Comparison of ENCODE assay signal across 9 cellular contexts in the genomic region with DNA sequence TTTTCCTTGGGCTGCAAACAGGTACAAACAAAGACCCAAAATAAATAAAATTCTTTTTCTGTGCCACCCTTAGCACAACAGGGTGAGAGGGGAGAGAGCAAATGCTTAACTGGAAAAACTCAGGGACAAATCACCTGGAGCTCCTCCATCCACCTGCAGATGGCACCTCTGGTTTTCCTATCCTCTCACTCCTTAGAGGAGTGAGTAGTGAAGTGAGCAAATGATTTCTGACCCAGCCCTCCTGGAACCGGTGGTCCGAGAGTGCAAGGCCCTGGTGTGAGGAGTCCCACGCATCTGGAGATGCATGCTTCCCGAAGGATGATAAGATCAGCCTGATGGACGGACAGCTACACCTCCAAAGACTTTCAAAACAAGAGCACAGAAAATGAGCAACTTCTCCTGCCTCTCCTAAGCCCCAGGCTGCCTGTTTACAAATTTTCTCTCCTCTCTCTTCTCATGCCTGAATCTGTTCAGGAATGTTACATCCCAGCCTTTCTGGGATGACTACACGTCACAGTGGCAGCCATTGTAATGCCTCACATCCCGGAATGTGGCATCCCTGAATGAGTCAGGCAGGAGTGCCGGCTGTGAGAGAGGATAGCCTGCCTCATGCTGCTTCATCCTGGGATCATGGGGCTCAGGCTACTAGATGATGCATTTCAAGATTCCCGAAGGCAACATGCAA.
DNase-seq lines count a peak whose midpoint lies in the region; ATAC-seq and TF ChIP-seq lines count a peak whose summit lies in the region.
"Had no signal": no experiment of that assay in that cellular context is flagged by ENCODE, and none has a peak within 500 bp of the region (broad histone marks: within the 10 kb centered on the region; RNA-seq: fewer than 3 reads in every experiment).

No MANE protein-coding gene starts in this region.

- H3K9ac ChIP-seq in colonic mucosa (ENCODE audit: low read depth in 2 of 2, low read length in 2 of 2) (no peak overlapping the region), mesendoderm (ENCODE audit: low read length) (peak overlapping the region; percentile 1)

- H3K9me3 ChIP-seq in BE2C: no peaks in the 10 kb centered on the region
- H3K9me3 ChIP-seq in colonic mucosa: no peaks in the 10 kb centered on the region

- H2BK120ac ChIP-seq in mesendoderm (ENCODE audit: low read depth, low read length): no peak overlapping the region

- no peak overlapping the region for H3K4me2 ChIP-seq in mesendoderm (ENCODE audit: low read length)

- H3K4me1 ChIP-seq in BE2C: no peaks in the 10 kb centered on the region
- no peaks in the 10 kb centered on the region for H3K4me1 ChIP-seq in colonic mucosa
- peaks cover 6% of the 10 kb centered on the region for H3K4me1 ChIP-seq in mesendoderm (ENCODE audit: control insufficient read depth, low read depth, low read length)

- H3K27ac ChIP-seq in colonic mucosa (no peak overlapping the region), mesendoderm (ENCODE audit: low read depth, low read length) (peak overlapping the region; percentile 53)

- H3K23ac ChIP-seq in mesendoderm (ENCODE audit: low read length): no peak overlapping the region

- ATAC-seq in HG02678 (IDR thresholded peaks at IDR 0.05; ENCODE audit: unreplicated experiment): no peak
- no peak for ATAC-seq in GM18502 (IDR thresholded peaks at IDR 0.05; ENCODE audit: poor library complexity, unreplicated experiment)
- ATAC-seq in HG03432 (IDR thresholded peaks at IDR 0.05; ENCODE audit: unreplicated experiment): no peak

- H3K27me3 ChIP-seq in BE2C (no peaks in the 10 kb centered on the region), colonic mucosa (no peaks in the 10 kb centered on the region), mesendoderm (ENCODE audit: insufficient read depth, low read length, poor library complexity) (no peaks in the 10 kb centered on the region)

- no peaks in the 10 kb centered on the region for H3K79me1 ChIP-seq in mesendoderm (ENCODE audit: low read length)

- H2AK5ac ChIP-seq in mesendoderm (ENCODE audit: low read length): no peak overlapping the region

- no peak overlapping the region for H2BK5ac ChIP-seq in mesendoderm (ENCODE audit: low read length)

- no peak overlapping the region for H4K8ac ChIP-seq in mesendoderm (ENCODE audit: low read depth, low read length)

- H3K56ac ChIP-seq in mesendoderm (ENCODE audit: low read length): peak overlapping the region; percentile 8

- H3K36me3 ChIP-seq in BE2C (no peaks in the 10 kb centered on the region), colonic mucosa (no peaks in the 10 kb centered on the region), mesendoderm (ENCODE audit: control insufficient read depth, insufficient read depth, low read length) (no peaks in the 10 kb centered on the region)

- DNase-seq in BE2C (no peak), LoVo (ENCODE audit: low spot score) (peak; percentile 71), colonic mucosa (no peak), mesendoderm (peak; percentile 98), NCI-H2171 treated with DMSO at 0.1 percent for 48 hours (lab: John Stamatoyannopoulos, UW) (no peak)
- DNase-seq: NCI-H2081 had no signal

- H2BK15ac ChIP-seq in mesendoderm (replicated peaks; ENCODE audit: low read depth): no peak overlapping the region

- H4K5ac ChIP-seq in mesendoderm (ENCODE audit: low read length): no peak overlapping the region

- no peaks in the 10 kb centered on the region for H3K79me2 ChIP-seq in mesendoderm (ENCODE audit: control insufficient read depth, insufficient read depth, low read length)

- intact Hi-C loops in colonic mucosa (cut with DNase I): no loop called here

- H3K18ac ChIP-seq in mesendoderm (ENCODE audit: low read length): peak overlapping the region; percentile 39

- TF ChIP-seq CTCF in BE2C (IDR thresholded peaks at IDR 0.05; ENCODE audit: low read depth, low read length) (peak; percentile 46), colonic mucosa (IDR thresholded peaks at IDR 0.05) (peak; percentile 15)

- no CpG with 5 or more reads among the region's 9 CpGs for WGBS in mesendoderm (ENCODE audit: extremely low coverage, insufficient coverage, low lambda C conversion rate)

- H3K4ac ChIP-seq in mesendoderm (ENCODE audit: low read depth, low read length): no peak overlapping the region

- H3K4me3 ChIP-seq in BE2C (ENCODE audit: low read depth, low read length) (no peak overlapping the region), colonic mucosa (no peak overlapping the region), mesendoderm (ENCODE audit: low read length) (no peak overlapping the region)

Comparison
In these comparisons a context has a peak if more than half of its experiments do, and no peak if none do; other contexts are left out.
1. DNase-seq: peak in LoVo (single experiment) and mesendoderm (single experiment); none in BE2C (single experiment), colonic mucosa (single experiment) and NCI-H2171 treated with DMSO at 0.1 percent for 48 hours (single experiment).